13 cellular contexts compared by ENCODE assay signal in genomic region chr4:141389649-141390048, GRCh38.
"Had no signal": no experiment of that assay in that cellular context is flagged by ENCODE, and none has a peak within 500 bp of the region (broad histone marks: within the 10 kb centered on the region; RNA-seq: fewer than 3 reads in every experiment).

No MANE protein-coding gene starts in this region.

- H3K4me3 ChIP-seq: cardiac muscle cell, sigmoid colon, upper lobe of left lung had no signal

- DNase-seq: activated CD4-positive, alpha-beta T cell treated with anti-CD3 and anti-CD28 coated beads, Interleukin-2, amount 50 U/mL, for 48 hours; activated gamma-delta T cell; activated naive CD8-positive, alpha-beta T cell treated with anti-CD3 and anti-CD28 coated beads for 36 hours; activated T-cell treated with anti-CD3 and anti-CD28 coated beads, Interleukin-2, amount 50 U/mL, for 48 hours; anterior cingulate cortex; effector memory CD4-positive, alpha-beta T cell; immature natural killer cell; mesenchymal stem cell; nephron progenitor cell; sigmoid colon; upper lobe of left lung had no signal

- ATAC-seq: activated CD4-positive, CD25-positive, alpha-beta regulatory T cell treated with anti-CD3 and anti-CD28 coated beads, Interleukin-2, amount 50 U/mL, for 24 hours had no signal
